In genomic region chr2:28583899-28584553, GRCh38 we compare ENCODE assay signal across 8 cellular contexts.
A peak's percentile ranks its signal among the peaks of the same experiment; 100 is the strongest.
DNase-seq lines count a peak whose midpoint lies in the region; ATAC-seq and TF ChIP-seq lines count a peak whose summit lies in the region.

No MANE protein-coding gene starts in this region.

- H3K9me3 Mint-ChIP-seq in CD4-positive, CD25-positive, alpha-beta regulatory T cell: no peaks in the 10 kb centered on the region

- no peaks in the 10 kb centered on the region for H3K36me3 ChIP-seq in CD4-positive, CD25-positive, alpha-beta regulatory T cell (ENCODE audit: control insufficient read depth, insufficient read depth, low read length)
- no peaks in the 10 kb centered on the region for H3K36me3 ChIP-seq in left lung

- ATAC-seq in CD4-positive, CD25-positive, alpha-beta regulatory T cell (ENCODE audit: low read depth in 2 of 2): peak; percentile 73 to 74
- ATAC-seq in left lung: peak; percentile 92

- peaks cover 26% of the 10 kb centered on the region for H3K4me1 ChIP-seq in CD4-positive, CD25-positive, alpha-beta regulatory T cell (ENCODE audit: control insufficient read depth, insufficient read depth, low read length, poor library complexity, severe bottlenecking)
- H3K4me1 ChIP-seq in left lung: peaks cover 0 to 54% of the 10 kb centered on the region in 2 donors

- no peaks in the 10 kb centered on the region for H3K36me3 Mint-ChIP-seq in CD4-positive, CD25-positive, alpha-beta regulatory T cell

- H3K9me3 ChIP-seq in CD4-positive, CD25-positive, alpha-beta regulatory T cell (ENCODE audit: control insufficient read depth in 2 of 2, low read length in 2 of 2): no peaks in the 10 kb centered on the region
- H3K9me3 ChIP-seq in left lung: no peaks in the 10 kb centered on the region

- H3K27ac Mint-ChIP-seq in CD4-positive, CD25-positive, alpha-beta regulatory T cell: peak overlapping the region in 1 of 3 donors; percentile 36

- no peak overlapping the region for H3K4me3 ChIP-seq in CD4-positive, CD25-positive, alpha-beta regulatory T cell (ENCODE audit: low read depth, low read length)
- peak overlapping the region; percentile 40 for H3K4me3 ChIP-seq in WI38 (ENCODE audit: low read depth, low read length)
- peak overlapping the region in 1 of 2 donors; percentile 34 for H3K4me3 ChIP-seq in cardiac fibroblast (replicated peaks in 1 of 2; ENCODE audit: low read depth in 2 of 2, low read length in 2 of 2)
- no peak overlapping the region for H3K4me3 ChIP-seq in left lung

- no peak overlapping the region for H3K27ac ChIP-seq in CD4-positive, CD25-positive, alpha-beta regulatory T cell (ENCODE audit: insufficient read depth, low read length, poor library complexity, severe bottlenecking)
- H3K27ac ChIP-seq in left lung: peak overlapping the region; percentile 26 to 84

- no peaks in the 10 kb centered on the region for H3K27me3 Mint-ChIP-seq in CD4-positive, CD25-positive, alpha-beta regulatory T cell

- TF ChIP-seq CTCF in WI38 (IDR thresholded peaks at IDR 0.05; ENCODE audit: low read depth, low read length) (no peak), cardiac fibroblast (IDR thresholded peaks at IDR 0.05; ENCODE audit: low read depth, low read length) (no peak), left lung (IDR thresholded peaks at IDR 0.05) (no peak)

- no peaks in the 10 kb centered on the region for H3K27me3 ChIP-seq in CD4-positive, CD25-positive, alpha-beta regulatory T cell (ENCODE audit: control insufficient read depth, insufficient read depth, low read length)
- no peaks in the 10 kb centered on the region for H3K27me3 ChIP-seq in left lung

- peak in 1 of 3 donors; percentile 61 for DNase-seq in CD4-positive, CD25-positive, alpha-beta regulatory T cell
- DNase-seq in HK-2 (ENCODE audit: unreplicated experiment) (peak; percentile 93), cardiac fibroblast (ENCODE audit: low read depth in 2 of 2) (peak; percentile 90 to 98), left lung (peak in 1 of 2 donors; percentile 85), NCI-H1436 treated with DMSO at 0.1 percent for 48 hours (lab: John Stamatoyannopoulos, UW) (no peak), NCI-H187 (lab: John Stamatoyannopoulos, UW) (no peak)
- peak in 2 of 3 donors; percentile 24 to 59 for DNase-seq in stimulated activated CD4-positive, alpha-beta T cell treated with anti-CD3 and anti-CD28 coated beads, TNF-alpha, amount 100 ng/mL, for 1 hour (ENCODE audit: low read depth in 3 of 3, low spot score in 1 of 3)

- peaks cover 5 to 28% (median 26%) of the 10 kb centered on the region in 4 donors for H3K4me1 Mint-ChIP-seq in CD4-positive, CD25-positive, alpha-beta regulatory T cell

- intact Hi-C loops in left lung (cut with DNase I): no loop called here

- peak overlapping the region in 1 of 4 donors; percentile 73 for H3K4me3 Mint-ChIP-seq in CD4-positive, CD25-positive, alpha-beta regulatory T cell

Comparison
In these comparisons a context has a peak if more than half of its experiments do, and no peak if none do; other contexts are left out.
1. DNase-seq: peak in HK-2 (single experiment), cardiac fibroblast (2 of 2) and stimulated activated CD4-positive, alpha-beta T cell treated with anti-CD3 and anti-CD28 coated beads, TNF-alpha, amount 100 ng/mL, for 1 hour (2 of 3); none in NCI-H1436 treated with DMSO at 0.1 percent for 48 hours (single experiment) and NCI-H187 (0 of 2).